Comparison of ENCODE assay signal across 20 cellular contexts in genomic region chr7:15317215-15317614, GRCh38.
DNase-seq lines count a peak whose midpoint lies in the region; ATAC-seq and TF ChIP-seq lines count a peak whose summit lies in the region.
"Had no signal": no experiment of that assay in that cellular context is flagged by ENCODE, and none has a peak within 500 bp of the region (broad histone marks: within the 10 kb centered on the region; RNA-seq: fewer than 3 reads in every experiment).

No MANE protein-coding gene starts in this region.

- H3K9me3 ChIP-seq in gastrocnemius medialis (no peaks in the 10 kb centered on the region), tibial artery (no peaks in the 10 kb centered on the region)

- H3K27ac ChIP-seq in gastrocnemius medialis (no peak overlapping the region), tibial artery (no peak overlapping the region)
- H3K27ac ChIP-seq: GM23248, PC-9, RWPE1 had no signal

- peak; percentile 38 for DNase-seq in NCI-H1694 treated with DMSO at 0.1 percent for 48 hours (lab: John Stamatoyannopoulos, UW)
- no peak for DNase-seq in NCI-H1694 (lab: John Stamatoyannopoulos, UW)
- DNase-seq in NCI-H1105 (lab: John Stamatoyannopoulos, UW), result peak; percentile 5
- peak; percentile 79 for DNase-seq in NCI-H524 treated with DMSO at 0.1 percent for 48 hours (lab: John Stamatoyannopoulos, UW)
- DNase-seq in gastrocnemius medialis, result no peak
- DNase-seq in tibial artery, result no peak
- DNase-seq in kidney glomerular epithelial cell (lab: John Stamatoyannopoulos, UW), result no peak
- DNase-seq in left ventricle myocardium superior, result no peak
- DNase-seq: 8988T, COR-L47, DMS53, EL, GM23248, HCEC 1CT, Karpas-422, NCI-H187 treated with DMSO at 0.1 percent for 48 hours, NCI-H226, PC-9 had no signal

- H3K36me3 ChIP-seq in gastrocnemius medialis, result no peaks in the 10 kb centered on the region
- no peaks in the 10 kb centered on the region for H3K36me3 ChIP-seq in tibial artery

- H3K4me1 ChIP-seq in gastrocnemius medialis, result peaks cover 0 to 6% of the 10 kb centered on the region in 2 donors
- H3K4me1 ChIP-seq in tibial artery, result no peaks in the 10 kb centered on the region

- intact Hi-C loops in gastrocnemius medialis (cut with DNase I; ENCODE audit: low total_unique reads), result no loop called here
- intact Hi-C loops in tibial artery (cut with DNase I; ENCODE audit: low total_unique reads), result no loop called here
- intact Hi-C loops in left ventricle myocardium superior (cut with micrococcal nuclease), result no loop called here

- H3K4me3 ChIP-seq in gastrocnemius medialis (no peak overlapping the region), tibial artery (no peak overlapping the region)
- H3K4me3 ChIP-seq: GM12878, GM23248, PC-9 had no signal

- in situ Hi-C loops in gastrocnemius medialis (cut with MboI; ENCODE audit: low sequenced_read_pairs in 4 of 4), result loop anchor here in 3 of 4 donors (10.0 to 25.0 kb wide), 4 partner anchors 395 to 1245 kb away; no protein-coding TSS in a partner anchor

- no peak for TF ChIP-seq POLR2A in gastrocnemius medialis (IDR thresholded peaks at IDR 0.05)

- peak; percentile 27 to 62 for ATAC-seq in gastrocnemius medialis
- ATAC-seq in left ventricle myocardium superior, result no peak
- ATAC-seq: GM12878 had no signal

- TF ChIP-seq CTCF in gastrocnemius medialis (IDR thresholded peaks at IDR 0.05 in 4 of 5, conservative IDR thresholded peaks at IDR 0.05 in 1 of 5) (no peak), tibial artery (IDR thresholded peaks at IDR 0.05) (no peak)

- no peaks in the 10 kb centered on the region for H3K27me3 ChIP-seq in gastrocnemius medialis
- H3K27me3 ChIP-seq in tibial artery, result no peaks in the 10 kb centered on the region

Comparison
In these comparisons a context has a peak if more than half of its experiments do, and no peak if none do; other contexts are left out.
1. DNase-seq: peak in NCI-H1694 treated with DMSO at 0.1 percent for 48 hours (single experiment), NCI-H1105 (single experiment) and NCI-H524 treated with DMSO at 0.1 percent for 48 hours (single experiment); none in NCI-H1694 (single experiment), gastrocnemius medialis (0 of 2), tibial artery (0 of 2), kidney glomerular epithelial cell (single experiment) and left ventricle myocardium superior (single experiment).